ENCODE assay signal across 2 cellular contexts in genomic region chrX:46204721-46205422, GRCh38.
TF ChIP-seq lines count a peak whose summit lies in the region.

No MANE protein-coding gene starts in this region.

TF ChIP-seq in H1, 55 proteins besides CTCF, POLR2A, EP300 and RAD21:
- TF ChIP-seq USF2 (IDR thresholded peaks at IDR 0.05; ENCODE audit: low read length) (no peak), SUZ12 (IDR thresholded peaks at IDR 0.05; ENCODE audit: low read length) (no peak), POU5F1 (IDR thresholded peaks at IDR 0.05; ENCODE audit: low read depth, low read length) (no peak), RFX5 (IDR thresholded peaks at IDR 0.05; ENCODE audit: borderline replicate concordance, low read depth, low read length) (no peak), TEAD4 (IDR thresholded peaks at IDR 0.05; ENCODE audit: low read depth, low read length) (no peak), KDM1A (IDR thresholded peaks at IDR 0.05; ENCODE audit: borderline replicate concordance, low read length) (no peak), CHD2 (IDR thresholded peaks at IDR 0.05; ENCODE audit: low read length) (no peak), HDAC2 (IDR thresholded peaks at IDR 0.05; ENCODE audit: borderline replicate concordance in 1 of 2, low read depth in 2 of 2, low read length in 2 of 2) (no peak), CEBPB (IDR thresholded peaks at IDR 0.05; ENCODE audit: low read depth, low read length) (no peak), CBX5 (IDR thresholded peaks at IDR 0.05; ENCODE audit: low read depth, low read length) (no peak), CTBP2 (IDR thresholded peaks at IDR 0.05; ENCODE audit: borderline replicate concordance, insufficient read depth, insufficient read length, low read length) (no peak), HDAC6 (IDR thresholded peaks at IDR 0.05; ENCODE audit: low read depth, low read length) (no peak), SIX5 (IDR thresholded peaks at IDR 0.05; ENCODE audit: low read depth, low read length) (no peak), BRCA1 (IDR thresholded peaks at IDR 0.05; ENCODE audit: low read depth, low read length) (no peak), NANOG (IDR thresholded peaks at IDR 0.05; ENCODE audit: insufficient read depth, low read depth, low read length, poor library complexity, severe bottlenecking) (no peak)

TF ChIP-seq in SK-N-SH treated with all-trans-retinoic acid at 6 μM for 48 hours, 23 proteins besides CTCF, POLR2A, EP300 and RAD21:
- TF ChIP-seq, protein P1, sequence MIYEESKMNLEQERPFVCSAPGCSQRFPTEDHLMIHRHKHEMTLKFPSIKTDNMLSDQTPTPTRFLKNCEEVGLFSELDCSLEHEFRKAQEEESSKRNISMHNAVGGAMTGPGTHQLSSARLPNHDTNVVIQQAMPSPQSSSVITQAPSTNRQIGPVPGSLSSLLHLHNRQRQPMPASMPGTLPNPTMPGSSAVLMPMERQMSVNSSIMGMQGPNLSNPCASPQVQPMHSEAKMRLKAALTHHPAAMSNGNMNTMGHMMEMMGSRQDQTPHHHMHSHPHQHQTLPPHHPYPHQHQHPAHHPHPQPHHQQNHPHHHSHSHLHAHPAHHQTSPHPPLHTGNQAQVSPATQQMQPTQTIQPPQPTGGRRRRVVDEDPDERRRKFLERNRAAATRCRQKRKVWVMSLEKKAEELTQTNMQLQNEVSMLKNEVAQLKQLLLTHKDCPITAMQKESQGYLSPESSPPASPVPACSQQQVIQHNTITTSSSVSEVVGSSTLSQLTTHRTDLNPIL (CRISPR knock-in tag; IDR thresholded peaks at IDR 0.05; ENCODE audit: low read depth) = no peak
- TF ChIP-seq ZC3H10 (CRISPR knock-in tag; IDR thresholded peaks at IDR 0.05) (no peak), GLIS3 (CRISPR knock-in tag; IDR thresholded peaks at IDR 0.05) (no peak), ZFP30 (CRISPR knock-in tag; IDR thresholded peaks at IDR 0.05) (no peak), ZNF70 (CRISPR knock-in tag; IDR thresholded peaks at IDR 0.05) (no peak), TSHZ2 (CRISPR knock-in tag; IDR thresholded peaks at IDR 0.05) (no peak), RARB (CRISPR knock-in tag; IDR thresholded peaks at IDR 0.05) (no peak), BACH2 (CRISPR knock-in tag; IDR thresholded peaks at IDR 0.05; ENCODE audit: borderline replicate concordance) (no peak)
- TF ChIP-seq, protein P2, sequence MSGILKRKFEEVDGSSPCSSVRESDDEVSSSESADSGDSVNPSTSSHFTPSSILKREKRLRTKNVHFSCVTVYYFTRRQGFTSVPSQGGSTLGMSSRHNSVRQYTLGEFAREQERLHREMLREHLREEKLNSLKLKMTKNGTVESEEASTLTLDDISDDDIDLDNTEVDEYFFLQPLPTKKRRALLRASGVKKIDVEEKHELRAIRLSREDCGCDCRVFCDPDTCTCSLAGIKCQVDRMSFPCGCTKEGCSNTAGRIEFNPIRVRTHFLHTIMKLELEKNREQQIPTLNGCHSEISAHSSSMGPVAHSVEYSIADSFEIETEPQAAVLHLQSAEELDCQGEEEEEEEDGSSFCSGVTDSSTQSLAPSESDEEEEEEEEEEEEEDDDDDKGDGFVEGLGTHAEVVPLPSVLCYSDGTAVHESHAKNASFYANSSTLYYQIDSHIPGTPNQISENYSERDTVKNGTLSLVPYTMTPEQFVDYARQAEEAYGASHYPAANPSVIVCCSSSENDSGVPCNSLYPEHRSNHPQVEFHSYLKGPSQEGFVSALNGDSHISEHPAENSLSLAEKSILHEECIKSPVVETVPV (CRISPR knock-in tag; IDR thresholded peaks at IDR 0.05) = no peak
